1 cellular context compared by ENCODE assay signal in genomic region chr3:188299068-188299467, GRCh38.
TF ChIP-seq lines count a peak whose summit lies in the region.

No MANE protein-coding gene starts in this region.

TF ChIP-seq in liver, 16 proteins besides CTCF, POLR2A, EP300 and RAD21 (continued from another document):
- TF ChIP-seq REST (IDR thresholded peaks at IDR 0.05) (no peak), ZBTB33 (IDR thresholded peaks at IDR 0.05) (no peak), ATF3 (IDR thresholded peaks at IDR 0.05) (no peak), HNF4A (conservative IDR thresholded peaks at IDR 0.05) (no peak)
